8 cellular contexts compared by ENCODE assay signal in the genomic region with DNA sequence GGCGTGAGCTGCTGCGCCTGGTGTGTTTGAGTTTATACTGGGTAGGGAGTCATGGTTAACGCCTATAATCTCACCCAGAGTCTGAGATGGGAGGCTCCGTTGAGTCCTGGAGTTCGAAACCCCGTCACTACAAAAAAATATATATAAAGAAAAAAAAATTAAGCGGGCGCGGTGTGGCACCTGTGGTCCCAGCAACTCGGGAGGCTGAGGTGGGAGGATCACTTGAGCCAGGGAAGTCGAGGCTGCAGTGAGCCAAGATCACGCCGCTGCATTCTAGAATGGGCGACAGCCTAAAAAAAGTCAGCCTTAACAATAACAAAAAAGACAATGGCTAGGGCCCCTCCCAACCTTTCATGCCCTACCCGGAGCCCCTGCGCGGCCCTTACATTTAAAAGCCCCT. TPM values are rescaled to one million over a fixed set of nuclear protein-coding genes. Genes with fewer than 3 reads are reported as not detected.
A peak's percentile ranks its signal among the peaks of the same experiment; 100 is the strongest.
DNase-seq lines count a peak whose midpoint lies in the region; ATAC-seq and TF ChIP-seq lines count a peak whose summit lies in the region.

No MANE protein-coding gene starts in this region.

- DNase-seq in GM12864 (ENCODE audit: low read depth) (no peak), T-helper 17 cell (no peak), fibroblast of mammary gland (ENCODE audit: low read depth) (no peak), sigmoid colon (no peak), AG20443 (ENCODE audit: low spot score) (no peak), nucleus accumbens (lab: John Stamatoyannopoulos, UW) (no peak)

- intact Hi-C loops in sigmoid colon (cut with DNase I), result loop anchor here (5.0 kb wide), 3 partner anchors 61 to 96 kb away; a partner anchor contains a TSS

- peak overlapping the region; percentile 98 for H3K27ac Mint-ChIP-seq in T-helper 17 cell

- ATAC-seq in T-helper 17 cell (no peak), GM21423 (IDR thresholded peaks at IDR 0.05; ENCODE audit: unreplicated experiment) (no peak), GM21737 (IDR thresholded peaks at IDR 0.05; ENCODE audit: unreplicated experiment) (no peak)

- TF ChIP-seq EP300 in sigmoid colon (IDR thresholded peaks at IDR 0.05), result no peak

- 84 to 91% methylated on average over 17 of the region's 17 CpGs for WGBS in sigmoid colon, 2 donors

- H3K4me3 ChIP-seq in GM12864 (ENCODE audit: low read depth, low read length), result peak overlapping the region; percentile 70
- peak overlapping the region; percentile 82 for H3K4me3 ChIP-seq in fibroblast of mammary gland (ENCODE audit: control insufficient read depth, low read depth, low read length)
- peak overlapping the region; percentile 41 to 71 (median 69) for H3K4me3 ChIP-seq in sigmoid colon

- peak overlapping the region; percentile 83 to 94 (median 94) for H3K27ac ChIP-seq in sigmoid colon

- peaks cover 2% of the 10 kb centered on the region for H3K36me3 Mint-ChIP-seq in T-helper 17 cell (ENCODE audit: low read depth)

- H3K4me3 Mint-ChIP-seq in T-helper 17 cell, result peak overlapping the region; percentile 96

- no peak for TF ChIP-seq CTCF in GM12864 (IDR thresholded peaks at IDR 0.05; ENCODE audit: low read depth, low read length, missing control alignments)
- no peak for TF ChIP-seq CTCF in fibroblast of mammary gland (conservative IDR thresholded peaks at IDR 0.05; ENCODE audit: control insufficient read depth, insufficient read depth, low read depth, low read length)
- no peak for TF ChIP-seq CTCF in sigmoid colon (IDR thresholded peaks at IDR 0.05)

- no peaks in the 10 kb centered on the region for H3K36me3 ChIP-seq in sigmoid colon

- H3K9me3 ChIP-seq in T-helper 17 cell (ENCODE audit: control insufficient read depth, low read length, poor library complexity, severe bottlenecking) (no peaks in the 10 kb centered on the region), sigmoid colon (no peaks in the 10 kb centered on the region)

- peaks cover 8% of the 10 kb centered on the region for H3K4me1 Mint-ChIP-seq in T-helper 17 cell

- no peaks in the 10 kb centered on the region for H3K27me3 Mint-ChIP-seq in T-helper 17 cell

- no peak for TF ChIP-seq POLR2A in sigmoid colon (IDR thresholded peaks at IDR 0.05)

- no peaks in the 10 kb centered on the region for H3K27me3 ChIP-seq in sigmoid colon

- H3K4me1 ChIP-seq in sigmoid colon, result peaks cover 0 to 23% (median 18%) of the 10 kb centered on the region in 4 donors

RNA-seq across cellular contexts. Expression of a gene that starts 17.2 kb away (rescaled TPM):
- 10 to 100 TPM; 74.1 to 89.1 TPM for total RNA-seq in T-helper 17 cell
- 10 to 100 TPM; 20.8 to 37.5 (median 29.4) TPM for total RNA-seq in sigmoid colon
- polyA plus RNA-seq in sigmoid colon, result 10 to 100 TPM; 28.8 to 51.4 (median 38.4) TPM

RNA-seq across cellular contexts. Expression of a gene that starts 23.3 kb away (rescaled TPM):
- total RNA-seq in T-helper 17 cell (10 to 100 TPM in 1 of 2 donors, 1 to 10 TPM in 1; 8.3 to 14.4 TPM), sigmoid colon (10 to 100 TPM in 1 of 4 donors, 1 to 10 TPM in 3; 7.9 to 10.3 (median 9.8) TPM)
- 1 to 10 TPM; 3.6 to 5.2 (median 4.9) TPM for polyA plus RNA-seq in sigmoid colon

RNA-seq across cellular contexts. Expression of a gene that starts 24.7 kb away (rescaled TPM):
- 100 to 1,000 TPM; 217 to 246 TPM for total RNA-seq in T-helper 17 cell
- 10 to 100 TPM; 12.5 to 29.6 (median 22.7) TPM for total RNA-seq in sigmoid colon
- 10 to 100 TPM; 26.4 to 61.6 (median 30.0) TPM for polyA plus RNA-seq in sigmoid colon

RNA-seq across cellular contexts. Expression of a gene that starts 48.0 kb away (rescaled TPM):
- total RNA-seq in T-helper 17 cell (10 to 100 TPM in 1 of 2 donors, 1 to 10 TPM in 1; 8.5 to 11.7 TPM), sigmoid colon (10 to 100 TPM in 1 of 4 donors, 1 to 10 TPM in 3; 5.9 to 19.9 (median 7.9) TPM)
- polyA plus RNA-seq in sigmoid colon, result 1 to 10 TPM in 2 of 3 donors, under 1 TPM in 1; 0.92 to 9.5 (median 2.4) TPM

Comparison
In these comparisons a context has a peak if more than half of its experiments do, and no peak if none do; other contexts are left out.
1. RNA of a gene that starts 24.7 kb away (total RNA-seq): 217 to 246 TPM in T-helper 17 cell; 12.5 to 29.6 TPM in sigmoid colon; every median in the first group is over 4 times any median in the second.
2. Peak in every context shown above with its lines, with median percentiles within 50 percentile points of each other: H3K4me3 ChIP-seq.